In the genomic region with DNA sequence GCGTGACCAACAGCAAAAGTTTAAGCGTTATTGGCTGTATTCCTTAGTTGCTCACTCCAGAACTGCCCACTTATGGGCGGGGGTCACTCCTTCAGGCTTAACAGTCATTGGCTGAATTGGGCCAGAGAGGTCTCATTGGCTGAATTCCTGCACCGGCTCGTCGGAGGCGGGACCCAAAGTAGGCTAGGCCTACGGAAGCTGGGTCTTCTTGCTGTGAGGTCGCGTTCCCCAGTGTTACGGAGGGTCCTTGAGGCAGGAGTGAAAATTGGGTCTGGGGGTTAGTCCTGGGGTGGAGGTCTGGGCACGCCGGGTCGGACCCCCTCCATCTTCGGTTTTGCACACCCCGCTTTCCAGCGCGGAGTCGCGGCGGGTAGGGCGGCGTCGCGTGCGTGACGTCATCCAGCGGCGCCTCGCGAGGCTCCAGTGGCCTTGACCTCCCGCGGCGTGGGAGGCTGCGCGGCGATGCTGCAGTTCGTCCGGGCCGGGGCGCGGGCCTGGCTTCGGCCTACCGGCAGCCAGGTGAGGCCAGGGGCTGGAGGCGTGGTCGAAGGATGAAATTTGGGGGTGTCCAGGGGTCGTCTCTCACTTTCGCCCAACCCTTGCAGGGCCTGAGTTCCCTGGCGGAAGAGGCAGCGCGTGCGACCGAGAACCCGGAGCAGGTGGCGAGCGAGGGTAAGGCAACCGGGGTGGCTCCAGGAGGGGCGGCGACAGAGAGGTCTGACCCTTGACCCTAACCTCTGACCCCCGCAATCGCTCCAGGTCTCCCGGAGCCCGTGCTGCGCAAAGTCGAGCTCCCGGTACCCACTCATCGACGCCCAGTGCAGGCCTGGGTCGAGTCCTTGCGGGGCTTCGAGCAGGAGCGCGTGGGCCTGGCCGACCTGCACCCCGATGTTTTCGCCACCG, we compare ENCODE assay signal across 8 cellular contexts. TPM values are rescaled to one million over a fixed set of nuclear protein-coding genes. Genes with fewer than 3 reads are reported as not detected.
DNase-seq lines count a peak whose midpoint lies in the region; ATAC-seq and TF ChIP-seq lines count a peak whose summit lies in the region.

TSS of gene MRPL4 (plus strand) at position 423 of the 903 bp plus-strand sequence. CDS start at position 463, 40 bp downstream.

- TF ChIP-seq POLR2A in IMR-90 (IDR thresholded peaks at IDR 0.05; ENCODE audit: low read depth, low read length) = no peak

- H3K23ac ChIP-seq in IMR-90 (ENCODE audit: low read depth, low read length) = peak within 1 kb of the TSS; percentile 45; the same call in 1 of the 2 replicates

- peaks cover 15% of the 10 kb centered on the region for H3K36me3 ChIP-seq in IMR-90 (ENCODE audit: control insufficient read depth, insufficient read depth, low read length)

- H3K18ac ChIP-seq in IMR-90 (ENCODE audit: low read depth, low read length) = peak within 1 kb of the TSS; percentile 39; the same call in 1 of the 2 replicates

- CTCF ChIA-PET in IMR-90 (lab: Yijun Ruan, JAX) = no interaction called here

- H4K20me1 ChIP-seq in IMR-90 (ENCODE audit: insufficient read depth, low read length) = no peaks in the 10 kb centered on the region

- POLR2A ChIA-PET in IMR-90 (lab: Charles Lee; ENCODE audit: unreplicated experiment) = interaction anchor here (0.5 to 1.0 kb wide), 2 partner anchors 25 to 130 kb away, joined by 3 to 5 read pairs; no protein-coding TSS in a partner anchor

- H3K9me3 ChIP-seq in IMR-90 (ENCODE audit: control insufficient read depth, insufficient read depth, low read length) (no peaks in the 10 kb centered on the region), mononuclear cell (ENCODE audit: low read depth, low read length) (no peaks in the 10 kb centered on the region)

- no TSS peak for BruUV-seq in IMR-90 (replicated peaks; lab: Mats Ljungman, UMichigan)

- peak within 1 kb of the TSS; percentile 69 for H3K4ac ChIP-seq in IMR-90 (ENCODE audit: low read depth, low read length)

- in situ Hi-C loops in IMR-90 (cut with MboI; ENCODE audit: low sequenced_read_pairs) = no loop called here

- no peak for TF ChIP-seq CTCF in IMR-90 (conservative IDR thresholded peaks at IDR 0.05; ENCODE audit: low read depth, low read length)

- H3K79me1 ChIP-seq in IMR-90 (ENCODE audit: low read depth in 1 of 2, low read length in 2 of 2) = peaks cover 10 to 32% of the 10 kb centered on the region in 2 experiments

- dilution Hi-C loops in IMR-90 (cut with HindIII; ENCODE audit: low sequenced_read_pairs, unreplicated experiment) = no loop called here

- peak; percentile 83 for ATAC-seq in GM21528 (IDR thresholded peaks at IDR 0.05; ENCODE audit: low FRiP score, unreplicated experiment)
- ATAC-seq in IMR-90 (ENCODE audit: low read depth) = peak; percentile 97

- peak within 1 kb of the TSS; percentile 78 for H3K9ac ChIP-seq in IMR-90 (ENCODE audit: low read depth, low read length)

- H4K8ac ChIP-seq in IMR-90 (ENCODE audit: low read depth in 2 of 2, low read length in 2 of 2) = peak within 1 kb of the TSS; percentile 74 to 100

- peak within 1 kb of the TSS; percentile 97 for H2AFZ ChIP-seq in IMR-90 (replicated peaks; ENCODE audit: low read length, poor library complexity)

- intact Hi-C loops in IMR-90 (cut with micrococcal nuclease) = loop anchor here (2.0 to 10.0 kb wide), 5 partner anchors 57 to 227 kb away; partner anchors contain the start of genes DNMT1 and PPAN

- peak within 1 kb of the TSS; percentile 72; the same call in 1 of the 3 replicates for H2BK15ac ChIP-seq in IMR-90 (ENCODE audit: low read depth, low read length)

- peak within 1 kb of the TSS; percentile 40; the same call in 1 of the 2 replicates for H2BK20ac ChIP-seq in IMR-90 (ENCODE audit: low read depth, low read length)

- H3K9me1 ChIP-seq in IMR-90 (ENCODE audit: insufficient read depth, low read length) = no peaks in the 10 kb centered on the region

- H2BK120ac ChIP-seq in IMR-90 (ENCODE audit: low read depth, low read length) = peak within 1 kb of the TSS; percentile 67

- H3K4me3 ChIP-seq in IMR-90 (ENCODE audit: insufficient read depth, low read depth, low read length) (peak within 1 kb of the TSS; percentile 64), mononuclear cell (ENCODE audit: low read length) (peak within 1 kb of the TSS; percentile 75)

- DNase-seq in DMS 273 (lab: John Stamatoyannopoulos, UW; ENCODE audit: unreplicated experiment) (peak; percentile 99), IMR-90 (peak; percentile 99), OCI-M1 (lab: John Stamatoyannopoulos, UW) (peak; percentile 100), activated T-cell treated with anti-CD3 and anti-CD28 coated beads for 24 hours (ENCODE audit: low read depth) (peak; percentile 94), epidermal melanocyte (ENCODE audit: insufficient read length, low spot score) (peak; percentile 94)
- peak; percentile 88 to 91 for DNase-seq in stimulated activated CD8-positive, alpha-beta memory T cell treated with anti-CD3 and anti-CD28 coated beads, Interleukin-4, amount 100 ng/mL, for 1 hour (ENCODE audit: low read depth in 2 of 2, low spot score in 1 of 2)

- H3K27ac ChIP-seq in IMR-90 (ENCODE audit: insufficient read depth, low read length) = peak within 1 kb of the TSS; percentile 72

- peak within 1 kb of the TSS; percentile 70 for H3K14ac ChIP-seq in IMR-90 (replicated peaks; ENCODE audit: low read depth, low read length)

- H3K4me1 ChIP-seq in IMR-90 (ENCODE audit: control insufficient read depth, insufficient read depth, low read length) (0 out of 2 replicates have a peak, but pooled peaks cover 2% of the 10 kb centered on the region), mononuclear cell (ENCODE audit: insufficient read depth, low read length) (peaks cover 23% of the 10 kb centered on the region)

- no peak for TF ChIP-seq RAD21 in IMR-90 (IDR thresholded peaks at IDR 0.05; ENCODE audit: low read length)

- 2% methylated on average over 46 of the region's 77 CpGs; no CpG with 5 or more reads in 1 of the 2 experiments for WGBS in IMR-90 (ENCODE audit: extremely low coverage in 2 of 2, insufficient read length in 1 of 2), 2 experiments

- peak within 1 kb of the TSS; percentile 96 for H4K91ac ChIP-seq in IMR-90 (ENCODE audit: insufficient read depth, low read depth, low read length)

- H2AK5ac ChIP-seq in IMR-90 (ENCODE audit: low read depth, low read length) = peak within 1 kb of the TSS; percentile 96

- H2AK9ac ChIP-seq in IMR-90 (replicated peaks; ENCODE audit: low read depth, low read length, poor library complexity) = peak within 1 kb of the TSS; percentile 94

- H4K5ac ChIP-seq in IMR-90 (ENCODE audit: low read depth, low read length) = peak within 1 kb of the TSS; percentile 81

- H3K27me3 ChIP-seq in IMR-90 (ENCODE audit: control insufficient read depth, insufficient read depth, low read length) (no peaks in the 10 kb centered on the region), mononuclear cell (ENCODE audit: insufficient read depth, low read length) (no peaks in the 10 kb centered on the region)

- peak within 1 kb of the TSS; percentile 66 for H2BK5ac ChIP-seq in IMR-90 (ENCODE audit: low read depth, low read length, poor library complexity, severe bottlenecking)

- peak within 1 kb of the TSS; percentile 94 for H3K56ac ChIP-seq in IMR-90 (ENCODE audit: extremely low read depth, insufficient read depth, low read length)

- peak within 1 kb of the TSS; percentile 97 for H3K4me2 ChIP-seq in IMR-90 (ENCODE audit: low read depth, low read length)

TF ChIP-seq in IMR-90, 13 proteins besides CTCF, POLR2A, EP300 and RAD21:
- TF ChIP-seq BHLHE40 (IDR thresholded peaks at IDR 0.05; ENCODE audit: low read depth, low read length) (peak; percentile 65; the same call in 1 of the 2 replicates), RCOR1 (IDR thresholded peaks at IDR 0.05; ENCODE audit: insufficient replicate concordance, low read length) (no peak), MAZ (IDR thresholded peaks at IDR 0.05; ENCODE audit: borderline replicate concordance, low read depth, low read length) (peak; percentile 85; the same call in 1 of the 2 replicates), NFE2L2 (IDR thresholded peaks at IDR 0.05; ENCODE audit: low read depth, low read length) (no peak), MXI1 (IDR thresholded peaks at IDR 0.05; ENCODE audit: borderline replicate concordance, low read depth, low read length) (peak; percentile 96)
TF ChIP-seq in IMR-90: peak in this region for 3.

RNA-seq across cellular contexts. Expression of gene MRPL4, which starts in this region (rescaled TPM):
- 32.8 and 36.4 TPM in 2 replicates for total RNA-seq in IMR-90 (2012; rRNA removed)
- polyA plus RNA-seq in IMR-90 (2012; rRNA removed) = 108 and 123 TPM in 2 replicates
- polyA plus RNA-seq in IMR-90 (2012; cell fraction: cytosol; rRNA removed) = 136 and 153 TPM in 2 replicates
- polyA plus RNA-seq in IMR-90 (2012; cell fraction: nucleus; rRNA removed; ENCODE audit: low replicate concordance) = 66.4 and 160 TPM in 2 replicates
- 14.9 TPM for total RNA-seq in mononuclear cell

Comparison
In these comparisons a context has a peak if more than half of its experiments do, and no peak if none do; other contexts are left out.
1. Peak in every context shown above with its lines: DNase-seq, ATAC-seq, H3K4me3 ChIP-seq and H3K27ac ChIP-seq.